Comparison of ENCODE assay signal across 10 cellular contexts in the genomic region with DNA sequence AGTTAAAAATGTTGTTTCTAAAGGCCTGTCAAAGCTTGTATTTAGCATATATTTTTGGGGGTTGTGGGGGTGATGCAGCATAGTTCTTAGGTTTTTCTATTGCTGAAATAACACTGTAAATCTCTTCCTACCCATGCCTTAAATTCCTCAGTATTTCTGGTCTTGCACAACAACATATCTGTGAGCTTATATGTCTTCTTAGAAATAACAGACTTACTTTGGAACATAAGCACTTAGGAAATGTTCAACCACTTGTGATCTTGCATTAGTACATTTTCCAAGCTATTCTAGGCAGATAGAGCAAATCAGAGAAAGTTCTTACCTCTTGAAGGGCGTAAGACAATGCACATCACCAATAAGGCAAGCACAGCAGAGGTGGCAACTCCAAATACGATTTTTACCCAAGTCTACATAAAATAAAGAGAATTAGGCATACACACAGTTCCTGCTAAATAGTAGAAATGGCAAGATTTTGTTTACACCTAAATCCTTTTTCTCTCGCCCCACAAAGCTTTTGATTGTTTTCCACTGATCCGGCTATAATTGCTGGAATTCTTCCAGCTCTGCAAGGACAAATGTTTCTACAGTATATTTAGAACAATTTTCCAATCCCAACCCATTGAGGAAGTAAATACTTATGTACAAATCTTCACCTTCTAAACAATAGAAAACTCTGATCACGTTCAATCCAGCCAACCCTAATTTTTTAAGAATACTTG. TPM values are rescaled to one million over a fixed set of nuclear protein-coding genes. Genes with fewer than 3 reads are reported as not detected.
DNase-seq lines count a peak whose midpoint lies in the region; ATAC-seq and TF ChIP-seq lines count a peak whose summit lies in the region.
"Had no signal": no experiment of that assay in that cellular context is flagged by ENCODE, and none has a peak within 500 bp of the region (broad histone marks: within the 10 kb centered on the region; RNA-seq: fewer than 3 reads in every experiment).

No MANE protein-coding gene starts in this region.

- no peaks in the 10 kb centered on the region for H3K9me3 ChIP-seq in gastroesophageal sphincter
- H3K9me3 ChIP-seq: upper lobe of left lung had no signal

- H3K4me1 ChIP-seq in gastroesophageal sphincter, result peaks cover 4 to 37% (median 13%) of the 10 kb centered on the region in 3 donors

- H3K4me3 ChIP-seq in gastroesophageal sphincter (peak overlapping the region; percentile 26 to 29), skin epidermis (peak overlapping the region in 6 of 7 experiments; percentile 8 to 28 (median 22))

- H3K27ac ChIP-seq in angular gyrus (ENCODE audit: low read depth, low read length), result peak overlapping the region; percentile 42
- H3K27ac ChIP-seq in gastroesophageal sphincter, result peak overlapping the region; percentile 49 to 71 (median 65)
- H3K27ac ChIP-seq in skin epidermis, result peak overlapping the region in 14 of 21 experiments; percentile 5 to 85 (median 63)
- H3K27ac ChIP-seq: upper lobe of left lung had no signal

- DNase-seq in HCEC 1CT (peak; percentile 92), cerebellum (ENCODE audit: low spot score) (no peak), iPS-NIHi7 (ENCODE audit: extremely low spot score) (no peak)
- DNase-seq: activated CD4-positive, alpha-beta T cell treated with anti-CD3 and anti-CD28 coated beads, Interleukin-2, amount 50 U/mL, for 4 hours; upper lobe of left lung had no signal

- no peak for TF ChIP-seq POLR2A in gastroesophageal sphincter (IDR thresholded peaks at IDR 0.05)

- no peak for TF ChIP-seq CTCF in gastroesophageal sphincter (IDR thresholded peaks at IDR 0.05)

- WGBS in gastroesophageal sphincter (ENCODE audit: low coverage in 1 of 2), 2 donors, result 11 to 26% methylated on average over 5 of the region's 5 CpGs

- TF ChIP-seq EP300 in gastroesophageal sphincter (IDR thresholded peaks at IDR 0.05), result no peak

- no peaks in the 10 kb centered on the region for H3K36me3 ChIP-seq in gastroesophageal sphincter
- H3K36me3 ChIP-seq: upper lobe of left lung had no signal

- H3K27me3 ChIP-seq in gastroesophageal sphincter, result no peaks in the 10 kb centered on the region
- H3K27me3 ChIP-seq: upper lobe of left lung had no signal

- ATAC-seq in gastroesophageal sphincter, result peak; percentile 40
- no peak for ATAC-seq in GM18909 (IDR thresholded peaks at IDR 0.05; ENCODE audit: poor library complexity, unreplicated experiment)
- no peak for ATAC-seq in GM18520 (IDR thresholded peaks at IDR 0.05; ENCODE audit: unreplicated experiment)

RNA-seq across cellular contexts. Expression of gene FAP, which starts 0.5 kb away (rescaled TPM):
- total RNA-seq in gastroesophageal sphincter, result 10 to 100 TPM in 2 of 4 donors, 1 to 10 TPM in 2; 4.6 to 14.0 (median 11.1) TPM
- total RNA-seq in cerebellum, result 24.0 TPM
